12 cellular contexts compared by ENCODE assay signal in genomic region chr21:36379236-36379635, GRCh38.
"Had no signal": no experiment of that assay in that cellular context is flagged by ENCODE, and none has a peak within 500 bp of the region (broad histone marks: within the 10 kb centered on the region; RNA-seq: fewer than 3 reads in every experiment).

No MANE protein-coding gene starts in this region.

- H3K4me3 ChIP-seq: dorsolateral prefrontal cortex, esophagus squamous epithelium, right lobe of liver had no signal

- H3K27me3 ChIP-seq: dorsolateral prefrontal cortex, esophagus squamous epithelium, neutrophil, right lobe of liver had no signal

- H3K9me3 ChIP-seq: esophagus squamous epithelium, neutrophil, right lobe of liver had no signal

- H3K4me1 ChIP-seq: right lobe of liver had no signal

- DNase-seq: activated gamma-delta T cell; activated T-cell treated with anti-CD3 and anti-CD28 coated beads, Interleukin-2, amount 50 U/mL, for 48 hours; esophagus squamous epithelium; foreskin fibroblast; head of caudate nucleus; right lobe of liver; stimulated activated CD4-positive, alpha-beta T cell treated with anti-CD3 and anti-CD28 coated beads, Interleukin-12 subunit alpha, Interleukin-12 subunit beta, amount 100 ng/mL, for 4 hours; stimulated activated naive CD4-positive, alpha-beta T cell treated with Interleukin-2 at 50 U/mL for 16 hours; T-helper 2 cell had no signal

- ATAC-seq: activated CD4-positive, CD25-positive, alpha-beta regulatory T cell treated with anti-CD3 and anti-CD28 coated beads, Interleukin-2, amount 50 U/mL, for 24 hours; right lobe of liver had no signal

- H3K27ac ChIP-seq: neutrophil, right lobe of liver had no signal
